ENCODE assay signal across 8 cellular contexts in genomic region chr22:26330971-26331625, GRCh38.
A peak's percentile ranks its signal among the peaks of the same experiment; 100 is the strongest.
DNase-seq lines count a peak whose midpoint lies in the region; ATAC-seq and TF ChIP-seq lines count a peak whose summit lies in the region.

No MANE protein-coding gene starts in this region.

- no peaks in the 10 kb centered on the region for H4K20me1 ChIP-seq in HCT116 (ENCODE audit: insufficient read depth)

- no peaks in the 10 kb centered on the region for H3K4me1 ChIP-seq in HCT116 (ENCODE audit: control insufficient read depth in 1 of 2, insufficient read depth in 2 of 2, low read length in 2 of 2)
- H3K4me1 ChIP-seq in effector memory CD4-positive, alpha-beta T cell (ENCODE audit: control insufficient read depth, insufficient read depth, low read length, poor library complexity, severe bottlenecking), result no peaks in the 10 kb centered on the region

- CTCF ChIA-PET in HCT116 (lab: Charles Lee), result interaction anchor here (0.6 to 3.6 kb wide), 33 partner anchors 8 to 979 kb away, joined by 3 to 23 read pairs (median 4); no protein-coding TSS in a partner anchor

- H3K27ac ChIP-seq in HCT116 (ENCODE audit: low read depth, low read length), result no peak overlapping the region
- H3K27ac ChIP-seq in effector memory CD4-positive, alpha-beta T cell (ENCODE audit: insufficient read depth, low read length, poor library complexity, severe bottlenecking), result no peak overlapping the region

- no peak for TF ChIP-seq POLR2A in HCT116 (IDR thresholded peaks at IDR 0.05; ENCODE audit: borderline replicate concordance, extremely low read depth, insufficient read depth, insufficient read length)

- H3K9me2 ChIP-seq in HCT116 (ENCODE audit: insufficient read depth), result no peaks in the 10 kb centered on the region

- no peaks in the 10 kb centered on the region for H3K9me3 ChIP-seq in HCT116 (ENCODE audit: control insufficient read depth in 1 of 2, insufficient read depth in 1 of 2, low read depth in 1 of 2, low read length in 2 of 2)
- no peaks in the 10 kb centered on the region for H3K9me3 ChIP-seq in effector memory CD4-positive, alpha-beta T cell (ENCODE audit: control insufficient read depth, low read length)

- no peak overlapping the region for H3K9ac ChIP-seq in HCT116 (ENCODE audit: low read length)

- no peak overlapping the region for H3K4me3 ChIP-seq in AG10803 (ENCODE audit: low read length)
- no peak overlapping the region for H3K4me3 ChIP-seq in HCT116 (replicated peaks in 1 of 2; ENCODE audit: low read depth in 1 of 2, low read length in 2 of 2)
- H3K4me3 ChIP-seq in effector memory CD4-positive, alpha-beta T cell (ENCODE audit: insufficient read depth, low read depth, low read length, poor library complexity, severe bottlenecking), result no peak overlapping the region

- H2AFZ ChIP-seq in HCT116 (ENCODE audit: low read depth, low read length, poor library complexity, severe bottlenecking), result no peak overlapping the region

- BruUV-seq in HCT116 (replicated peaks; lab: Mats Ljungman, UMichigan), result no TSS peak

- DNase-seq in AG10803 (ENCODE audit: low read depth), result peak; percentile 31
- DNase-seq in HCT116 (ENCODE audit: low read depth, low spot score), result peak; percentile 63
- peak; percentile 75 for DNase-seq in NCI-H345 treated with DMSO at 0.1 percent for 48 hours (lab: John Stamatoyannopoulos, UW; ENCODE audit: unreplicated experiment)
- DNase-seq in activated CD4-positive, alpha-beta T cell treated with anti-CD3 and anti-CD28 coated beads, Interleukin-2, amount 50 U/mL, for 48 hours, result peak; percentile 61 to 66
- DNase-seq in effector memory CD4-positive, alpha-beta T cell, result peak; percentile 2 to 34 (median 14)
- DNase-seq in medulla oblongata (ENCODE audit: extremely low spot score), result peak; percentile 61
- peak; percentile 6 to 10 for DNase-seq in stimulated activated CD8-positive, alpha-beta memory T cell treated with anti-CD3 and anti-CD28 coated beads, Interleukin-7, amount 100 ng/mL, for 1 hour (ENCODE audit: low read depth in 2 of 2)

- no peaks in the 10 kb centered on the region for H3K36me3 ChIP-seq in HCT116 (ENCODE audit: control insufficient read depth in 1 of 2, insufficient read depth in 2 of 2, low read length in 2 of 2)
- H3K36me3 ChIP-seq in effector memory CD4-positive, alpha-beta T cell (ENCODE audit: control insufficient read depth, insufficient read depth, low read length), result no peaks in the 10 kb centered on the region

- peak; percentile 94 for TF ChIP-seq CTCF in AG10803 (conservative IDR thresholded peaks at IDR 0.05; ENCODE audit: low read length)
- TF ChIP-seq CTCF in HCT116 (IDR thresholded peaks at IDR 0.05 in 2 of 3, conservative IDR thresholded peaks at IDR 0.05 in 1 of 3; ENCODE audit: borderline replicate concordance in 1 of 3, insufficient read depth in 1 of 3, low read depth in 2 of 3, low read length in 2 of 3), result peak; percentile 48 to 95 (median 91); a peak in 5 of 6 replicates

- H3K27me3 ChIP-seq in HCT116 (ENCODE audit: insufficient read depth, low read length), result peaks cover 38% of the 10 kb centered on the region
- H3K27me3 ChIP-seq in effector memory CD4-positive, alpha-beta T cell (replicated peaks; ENCODE audit: control insufficient read depth, insufficient read depth, low read length, poor library complexity, severe bottlenecking), result no peaks in the 10 kb centered on the region

- peak; percentile 80 for TF ChIP-seq RAD21 in HCT116 (IDR thresholded peaks at IDR 0.05; ENCODE audit: low read depth)

- POLR2A ChIA-PET in HCT116 (lab: Charles Lee), result no interaction called here

- peak; percentile 96 for ATAC-seq in HCT116
- no peak for ATAC-seq in GM21717 (IDR thresholded peaks at IDR 0.05; ENCODE audit: unreplicated experiment)

- no peak overlapping the region for H3K4me2 ChIP-seq in HCT116 (ENCODE audit: low read length)

- intact Hi-C loops in HCT116 (cut with micrococcal nuclease), result loop anchor here (1.0 to 5.0 kb wide), 3 partner anchors 435 to 558 kb away; no protein-coding TSS in a partner anchor

- H3K79me2 ChIP-seq in HCT116 (ENCODE audit: insufficient read depth, low read length), result no peaks in the 10 kb centered on the region

- RAD21 ChIA-PET in HCT116 (lab: Charles Lee; ENCODE audit: low non-redundant PET in 1 of 2, low total read pairs in 2 of 2, uncharacterized antibody in 2 of 2, unreplicated experiment in 2 of 2), result interaction anchor here in 1 of 2 experiments (0.9 to 1.1 kb wide), 2 partner anchors 159 to 558 kb away, joined by 3 to 7 read pairs; no protein-coding TSS in a partner anchor

TF ChIP-seq in HCT116, 20 proteins besides CTCF, POLR2A, EP300 and RAD21:
- TF ChIP-seq ZBTB33 (IDR thresholded peaks at IDR 0.05; ENCODE audit: extremely low read depth, insufficient replicate concordance, low read length) (no peak), JUND (IDR thresholded peaks at IDR 0.05) (no peak), YY1 (IDR thresholded peaks at IDR 0.05; ENCODE audit: extremely low read depth, insufficient replicate concordance, low read depth, low read length) (no peak), EZH2phosphoT487 (IDR thresholded peaks at IDR 0.05; ENCODE audit: borderline replicate concordance) (no peak)

Comparison
In these comparisons a context has a peak if more than half of its experiments do, and no peak if none do; other contexts are left out.
1. DNase-seq: peak in every context shown above with its lines; median percentile 75 in NCI-H345 treated with DMSO at 0.1 percent for 48 hours; 64 in activated CD4-positive, alpha-beta T cell treated with anti-CD3 and anti-CD28 coated beads, Interleukin-2, amount 50 U/mL, for 48 hours; 63 in HCT116; 61 in medulla oblongata; 31 in AG10803; 14 in effector memory CD4-positive, alpha-beta T cell; 8 in stimulated activated CD8-positive, alpha-beta memory T cell treated with anti-CD3 and anti-CD28 coated beads, Interleukin-7, amount 100 ng/mL, for 1 hour.